ENCODE assay signal across 8 cellular contexts in the genomic region with DNA sequence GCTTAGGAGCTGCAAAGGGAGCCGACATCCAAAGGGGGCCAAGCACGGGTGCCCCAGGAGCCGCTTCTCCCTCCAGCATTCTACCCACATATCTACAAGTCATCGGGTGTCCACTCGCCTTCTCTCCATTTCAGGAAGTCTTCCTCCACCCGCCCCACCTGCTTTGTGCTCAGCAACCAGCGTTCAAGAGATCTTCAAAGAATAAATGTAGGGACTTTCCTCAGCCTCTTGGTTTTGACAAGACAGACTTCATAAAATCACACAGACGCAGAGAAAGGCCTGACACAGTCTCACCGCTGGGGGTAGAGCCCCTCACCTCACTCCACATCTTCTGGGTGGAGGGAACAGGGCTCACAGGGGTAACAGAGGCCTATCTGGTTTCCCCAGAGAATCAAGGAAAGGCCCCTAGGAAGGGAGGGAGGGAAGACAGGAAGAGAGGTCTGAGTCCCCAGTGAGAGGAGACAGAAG. TPM values are rescaled to one million over a fixed set of nuclear protein-coding genes. Genes with fewer than 3 reads are reported as not detected.
DNase-seq lines count a peak whose midpoint lies in the region; ATAC-seq and TF ChIP-seq lines count a peak whose summit lies in the region.
"Had no signal": no experiment of that assay in that cellular context is flagged by ENCODE, and none has a peak within 500 bp of the region (broad histone marks: within the 10 kb centered on the region; RNA-seq: fewer than 3 reads in every experiment).

No MANE protein-coding gene starts in this region.

- H3K4me3 Mint-ChIP-seq in GM23338, result no peak overlapping the region; the same call in 2 of the 3 replicates
- H3K4me3 Mint-ChIP-seq in activated CD4-positive, alpha-beta T cell treated with anti-CD3 and anti-CD28 coated beads, Interleukin-2, amount 10 ng/mL, durations not matched to agents 7 days and 5 days, result peak overlapping the region; percentile 70
- H3K4me3 Mint-ChIP-seq in stimulated activated naive CD8-positive, alpha-beta T cell treated with anti-CD3 and anti-CD28 coated beads, Interleukin-15, Interleukin-2, amounts not matched to agents 100 ng/mL and 50 ng/mL, for 24 hours, result peak overlapping the region; percentile 66

- TF ChIP-seq CTCF in GM23338 (conservative IDR thresholded peaks at IDR 0.05; ENCODE audit: low read depth in 2 of 2) (no peak), hepatocyte (IDR thresholded peaks at IDR 0.05; ENCODE audit: poor library complexity) (peak; percentile 2)

- H2AFZ ChIP-seq in GM23338 (no peak overlapping the region), hepatocyte (no peak overlapping the region)

- H3K4me1 Mint-ChIP-seq in GM23338, result peaks cover 89% of the 10 kb centered on the region
- H3K4me1 Mint-ChIP-seq in activated CD4-positive, alpha-beta T cell treated with anti-CD3 and anti-CD28 coated beads, Interleukin-2, amount 10 ng/mL, durations not matched to agents 7 days and 5 days, result peaks cover 79% of the 10 kb centered on the region
- peaks cover 88% of the 10 kb centered on the region for H3K4me1 Mint-ChIP-seq in stimulated activated naive CD8-positive, alpha-beta T cell treated with anti-CD3 and anti-CD28 coated beads, Interleukin-15, Interleukin-2, amounts not matched to agents 100 ng/mL and 50 ng/mL, for 24 hours (ENCODE audit: low read depth)

- DNase-seq in GM23338 (ENCODE audit: low spot score), result no peak
- peak; percentile 55 for DNase-seq in activated CD4-positive, alpha-beta T cell treated with anti-CD3 and anti-CD28 coated beads, Interleukin-2, amount 10 ng/mL, durations not matched to agents 7 days and 5 days
- no peak for DNase-seq in hepatocyte (ENCODE audit: low spot score)
- no peak for DNase-seq in COR-L47 (lab: John Stamatoyannopoulos, UW)
- DNase-seq in islet precursor cell, result no peak

- H3K36me3 Mint-ChIP-seq in GM23338 (ENCODE audit: low read depth), result peaks cover 17% of the 10 kb centered on the region
- H3K36me3 Mint-ChIP-seq in activated CD4-positive, alpha-beta T cell treated with anti-CD3 and anti-CD28 coated beads, Interleukin-2, amount 10 ng/mL, durations not matched to agents 7 days and 5 days (ENCODE audit: low read depth), result peaks cover 20% of the 10 kb centered on the region
- H3K36me3 Mint-ChIP-seq in stimulated activated naive CD8-positive, alpha-beta T cell treated with anti-CD3 and anti-CD28 coated beads, Interleukin-15, Interleukin-2, amounts not matched to agents 100 ng/mL and 50 ng/mL, for 24 hours (ENCODE audit: low read depth), result peaks cover 11% of the 10 kb centered on the region

- H3K4me3 ChIP-seq in GM23338 (no peak overlapping the region), hepatocyte (no peak overlapping the region)
- H3K4me3 ChIP-seq: SK-N-MC had no signal

- H3K27ac ChIP-seq in GM23338 (ENCODE audit: low read depth), result peak overlapping the region; percentile 65; the same call in 1 of the 2 replicates
- peak overlapping the region; percentile 77 for H3K27ac ChIP-seq in hepatocyte
- H3K27ac ChIP-seq: SK-N-MC had no signal

- peaks cover 24% of the 10 kb centered on the region for H3K27me3 Mint-ChIP-seq in GM23338 (ENCODE audit: insufficient read depth, low read depth, poor library complexity)
- H3K27me3 Mint-ChIP-seq in activated CD4-positive, alpha-beta T cell treated with anti-CD3 and anti-CD28 coated beads, Interleukin-2, amount 10 ng/mL, durations not matched to agents 7 days and 5 days, result no peaks in the 10 kb centered on the region
- H3K27me3 Mint-ChIP-seq in stimulated activated naive CD8-positive, alpha-beta T cell treated with anti-CD3 and anti-CD28 coated beads, Interleukin-15, Interleukin-2, amounts not matched to agents 100 ng/mL and 50 ng/mL, for 24 hours, result no peaks in the 10 kb centered on the region

- peak overlapping the region; percentile 84 for H3K27ac Mint-ChIP-seq in GM23338
- peak overlapping the region; percentile 82 for H3K27ac Mint-ChIP-seq in activated CD4-positive, alpha-beta T cell treated with anti-CD3 and anti-CD28 coated beads, Interleukin-2, amount 10 ng/mL, durations not matched to agents 7 days and 5 days
- peak overlapping the region; percentile 66 for H3K27ac Mint-ChIP-seq in stimulated activated naive CD8-positive, alpha-beta T cell treated with anti-CD3 and anti-CD28 coated beads, Interleukin-15, Interleukin-2, amounts not matched to agents 100 ng/mL and 50 ng/mL, for 24 hours

- H3K9me3 Mint-ChIP-seq in GM23338, result no peaks in the 10 kb centered on the region
- H3K9me3 Mint-ChIP-seq in activated CD4-positive, alpha-beta T cell treated with anti-CD3 and anti-CD28 coated beads, Interleukin-2, amount 10 ng/mL, durations not matched to agents 7 days and 5 days, result no peaks in the 10 kb centered on the region
- no peaks in the 10 kb centered on the region for H3K9me3 Mint-ChIP-seq in stimulated activated naive CD8-positive, alpha-beta T cell treated with anti-CD3 and anti-CD28 coated beads, Interleukin-15, Interleukin-2, amounts not matched to agents 100 ng/mL and 50 ng/mL, for 24 hours

- H3K36me3 ChIP-seq in GM23338 (ENCODE audit: insufficient read depth) (no peaks in the 10 kb centered on the region), hepatocyte (replicated peaks; ENCODE audit: insufficient read depth, low read depth) (no peaks in the 10 kb centered on the region)

- CTCF ChIA-PET in activated CD4-positive, alpha-beta T cell treated with anti-CD3 and anti-CD28 coated beads, Interleukin-2, amount 10 ng/mL, durations not matched to agents 7 days and 5 days (lab: Charles Lee), result interaction anchor here (0.7 to 1.3 kb wide), 3 partner anchors 14 to 264 kb away, joined by 3 read pairs; no protein-coding TSS in a partner anchor

- POLR2A ChIA-PET in activated CD4-positive, alpha-beta T cell treated with anti-CD3 and anti-CD28 coated beads, Interleukin-2, amount 10 ng/mL, durations not matched to agents 7 days and 5 days (lab: Charles Lee), result no interaction called here

- H3K79me2 ChIP-seq in GM23338 (replicated peaks; ENCODE audit: insufficient read depth), result peaks cover 100% of the 10 kb centered on the region
- peaks cover 99% of the 10 kb centered on the region for H3K79me2 ChIP-seq in hepatocyte

- H3F3A ChIP-seq in GM23338 (replicated peaks; ENCODE audit: low read depth), result peaks cover 2% of the 10 kb centered on the region; the same call in 1 of the 2 replicates

- H3K4me1 ChIP-seq in GM23338 (ENCODE audit: insufficient read depth), result peaks cover 80% of the 10 kb centered on the region
- peaks cover 42% of the 10 kb centered on the region for H3K4me1 ChIP-seq in hepatocyte (ENCODE audit: insufficient read depth)

- H4K20me1 ChIP-seq in GM23338 (replicated peaks; ENCODE audit: insufficient read depth), result peaks cover 40% of the 10 kb centered on the region
- peaks cover 89% of the 10 kb centered on the region for H4K20me1 ChIP-seq in hepatocyte (ENCODE audit: insufficient read depth, poor library complexity, severe bottlenecking)

- peak overlapping the region; percentile 61 for H3K4me2 ChIP-seq in GM23338
- H3K4me2 ChIP-seq in hepatocyte, result peak overlapping the region; percentile 81

- WGBS in hepatocyte (ENCODE audit: low lambda C conversion rate, missing lambda C conversion rate), result 44% methylated on average over 9 of the region's 9 CpGs

- H3K9me3 ChIP-seq in hepatocyte (ENCODE audit: low read depth), result no peaks in the 10 kb centered on the region

- ATAC-seq in GM23338 (peak; percentile 4; the same call in 2 of the 3 replicates), HG03045 (IDR thresholded peaks at IDR 0.05; ENCODE audit: unreplicated experiment) (no peak)

- H3K9me2 ChIP-seq in GM23338 (ENCODE audit: insufficient read depth), result 0 out of 2 replicates have a peak, but pooled peaks cover 3% of the 10 kb centered on the region
- H3K9me2 ChIP-seq in hepatocyte (replicated peaks; ENCODE audit: insufficient read depth), result no peaks in the 10 kb centered on the region

- H3K27me3 ChIP-seq in GM23338 (ENCODE audit: insufficient read depth) (no peaks in the 10 kb centered on the region), hepatocyte (no peaks in the 10 kb centered on the region)

TF ChIP-seq in GM23338, 12 proteins besides CTCF, POLR2A, EP300 and RAD21 (continues in another document):
- TF ChIP-seq EZH2 (IDR thresholded peaks at IDR 0.05; ENCODE audit: low read depth, unreplicated experiment) (no peak), ZNF114 (CRISPR knock-in tag; IDR thresholded peaks at IDR 0.05) (no peak), EZH2phosphoT487 (IDR thresholded peaks at IDR 0.05; ENCODE audit: unreplicated experiment) (no peak), NANOG (IDR thresholded peaks at IDR 0.05; ENCODE audit: borderline replicate concordance) (no peak), CREB1 (CRISPR knock-in tag; IDR thresholded peaks at IDR 0.05; ENCODE audit: low read depth) (no peak), POLR2AphosphoS5 (IDR thresholded peaks at IDR 0.05; ENCODE audit: low read depth) (no peak), STAT1 (IDR thresholded peaks at IDR 0.05; ENCODE audit: unreplicated experiment) (no peak), JUNB (IDR thresholded peaks at IDR 0.05; ENCODE audit: unreplicated experiment) (no peak)
- TF ChIP-seq, protein P1, sequence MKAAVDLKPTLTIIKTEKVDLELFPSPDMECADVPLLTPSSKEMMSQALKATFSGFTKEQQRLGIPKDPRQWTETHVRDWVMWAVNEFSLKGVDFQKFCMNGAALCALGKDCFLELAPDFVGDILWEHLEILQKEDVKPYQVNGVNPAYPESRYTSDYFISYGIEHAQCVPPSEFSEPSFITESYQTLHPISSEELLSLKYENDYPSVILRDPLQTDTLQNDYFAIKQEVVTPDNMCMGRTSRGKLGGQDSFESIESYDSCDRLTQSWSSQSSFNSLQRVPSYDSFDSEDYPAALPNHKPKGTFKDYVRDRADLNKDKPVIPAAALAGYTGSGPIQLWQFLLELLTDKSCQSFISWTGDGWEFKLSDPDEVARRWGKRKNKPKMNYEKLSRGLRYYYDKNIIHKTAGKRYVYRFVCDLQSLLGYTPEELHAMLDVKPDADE (IDR thresholded peaks at IDR 0.05), result no peak

RNA-seq across cellular contexts. Expression of a gene that starts 49.5 kb away (rescaled TPM):
- 47.4 and 59.5 TPM in 2 replicates for total RNA-seq in GM23338 (2014; rRNA removed; shearing (Covaris generic))
- polyA plus RNA-seq in GM23338 (2016; fragmentation: Nextera tagmentation; extraction: Ambion mirVana) (68.6 and 82.3 TPM in 2 replicates), hepatocyte (23.8 and 25.8 TPM in 2 replicates)
- total RNA-seq in activated CD4-positive, alpha-beta T cell treated with anti-CD3 and anti-CD28 coated beads, Interleukin-2, amount 10 ng/mL, durations not matched to agents 7 days and 5 days, result 100 to 1,000 TPM in 1 of 2 experiments, 10 to 100 TPM in 1; 93.4 to 127 TPM
- total RNA-seq in hepatocyte, result 27.1 and 47.2 TPM in 2 replicates
